Comparison of ENCODE assay signal across 10 cellular contexts in genomic region chr7:98802781-98803110, GRCh38.
DNase-seq lines count a peak whose midpoint lies in the region; ATAC-seq and TF ChIP-seq lines count a peak whose summit lies in the region.
"Had no signal": no experiment of that assay in that cellular context is flagged by ENCODE, and none has a peak within 500 bp of the region (broad histone marks: within the 10 kb centered on the region; RNA-seq: fewer than 3 reads in every experiment).

No MANE protein-coding gene starts in this region.

- H3K27me3 ChIP-seq in HCT116 (ENCODE audit: insufficient read depth, low read length) (no peaks in the 10 kb centered on the region), neural cell (ENCODE audit: insufficient read depth, low read depth, low read length) (no peaks in the 10 kb centered on the region), GM23338 (ENCODE audit: insufficient read depth) (no peaks in the 10 kb centered on the region), colonic mucosa (no peaks in the 10 kb centered on the region)
- H3K27me3 ChIP-seq: suprapubic skin had no signal

- DNase-seq in HCT116 (ENCODE audit: low read depth, low spot score), result no peak
- no peak for DNase-seq in GM23338 (ENCODE audit: low spot score)
- no peak for DNase-seq in NCI-H524 (lab: John Stamatoyannopoulos, UW)
- DNase-seq in NCI-H1105 (lab: John Stamatoyannopoulos, UW), result no peak
- no peak for DNase-seq in colonic mucosa

- H3K36me3 ChIP-seq in HCT116 (ENCODE audit: control insufficient read depth in 1 of 2, insufficient read depth in 2 of 2, low read length in 2 of 2) (no peaks in the 10 kb centered on the region), neural cell (ENCODE audit: insufficient read depth, low read length) (no peaks in the 10 kb centered on the region), GM23338 (ENCODE audit: insufficient read depth) (no peaks in the 10 kb centered on the region), colonic mucosa (no peaks in the 10 kb centered on the region)
- H3K36me3 ChIP-seq: suprapubic skin had no signal

- intact Hi-C loops in HCT116 (cut with micrococcal nuclease) (no loop called here), colonic mucosa (cut with DNase I) (no loop called here)

- H2AFZ ChIP-seq in HCT116 (ENCODE audit: low read depth, low read length, poor library complexity, severe bottlenecking) (no peak overlapping the region), neural cell (ENCODE audit: low read depth, low read length) (no peak overlapping the region), GM23338 (no peak overlapping the region)

- H3K27ac ChIP-seq in HCT116 (ENCODE audit: low read depth, low read length) (no peak overlapping the region), neural cell (ENCODE audit: low read length) (peak overlapping the region; percentile 80), GM23338 (ENCODE audit: low read depth) (no peak overlapping the region), colonic mucosa (no peak overlapping the region)
- H3K27ac ChIP-seq: suprapubic skin had no signal

- no TSS peak for BruUV-seq in HCT116 (replicated peaks; lab: Mats Ljungman, UMichigan)

- TF ChIP-seq POLR2A in HCT116 (IDR thresholded peaks at IDR 0.05; ENCODE audit: borderline replicate concordance, extremely low read depth, insufficient read depth, insufficient read length), result no peak

- TF ChIP-seq CTCF in HCT116 (IDR thresholded peaks at IDR 0.05 in 2 of 3, conservative IDR thresholded peaks at IDR 0.05 in 1 of 3; ENCODE audit: borderline replicate concordance in 1 of 3, insufficient read depth in 1 of 3, low read depth in 2 of 3, low read length in 2 of 3) (no peak), neural cell (IDR thresholded peaks at IDR 0.05; ENCODE audit: poor library complexity, severe bottlenecking) (no peak), GM23338 (conservative IDR thresholded peaks at IDR 0.05; ENCODE audit: low read depth in 2 of 2) (no peak), colonic mucosa (IDR thresholded peaks at IDR 0.05) (no peak)

- H3K4me3 ChIP-seq in HCT116 (replicated peaks in 1 of 2; ENCODE audit: low read depth in 1 of 2, low read length in 2 of 2) (no peak overlapping the region), neural cell (ENCODE audit: low read length) (peak overlapping the region; percentile 42), GM23338 (no peak overlapping the region), colonic mucosa (no peak overlapping the region)
- H3K4me3 ChIP-seq: suprapubic skin had no signal

- TF ChIP-seq RAD21 in HCT116 (IDR thresholded peaks at IDR 0.05; ENCODE audit: low read depth), result no peak
- no peak for TF ChIP-seq RAD21 in neural cell (conservative IDR thresholded peaks at IDR 0.05)

- POLR2A ChIA-PET in HCT116 (lab: Charles Lee), result interaction anchor here (0.5 kb wide), 1 partner anchor 402 kb away, joined by 4 read pairs; the partner anchor contains the start of gene BAIAP2L1

- H3K9ac ChIP-seq in HCT116 (ENCODE audit: low read length) (no peak overlapping the region), neural cell (ENCODE audit: low read length) (peak overlapping the region; percentile 57), colonic mucosa (ENCODE audit: low read depth in 2 of 2, low read length in 2 of 2) (no peak overlapping the region)

- H3K9me3 ChIP-seq in HCT116 (ENCODE audit: control insufficient read depth in 1 of 2, insufficient read depth in 1 of 2, low read depth in 1 of 2, low read length in 2 of 2) (no peaks in the 10 kb centered on the region), neural cell (ENCODE audit: low read length) (no peaks in the 10 kb centered on the region), colonic mucosa (no peaks in the 10 kb centered on the region)

- no peaks in the 10 kb centered on the region for H3K9me2 ChIP-seq in HCT116 (ENCODE audit: insufficient read depth)
- no peaks in the 10 kb centered on the region for H3K9me2 ChIP-seq in neural cell (ENCODE audit: insufficient read depth, low read length)
- no peaks in the 10 kb centered on the region for H3K9me2 ChIP-seq in GM23338 (ENCODE audit: insufficient read depth)

- no peaks in the 10 kb centered on the region for H3K79me2 ChIP-seq in HCT116 (ENCODE audit: insufficient read depth, low read length)
- no peaks in the 10 kb centered on the region for H3K79me2 ChIP-seq in neural cell (replicated peaks; ENCODE audit: insufficient read depth, low read length)
- no peaks in the 10 kb centered on the region for H3K79me2 ChIP-seq in GM23338 (replicated peaks; ENCODE audit: insufficient read depth)

- H3K4me1 Mint-ChIP-seq in GM23338, result peaks cover 4% of the 10 kb centered on the region; the same call in 2 of the 3 replicates

- CTCF ChIA-PET in HCT116 (lab: Charles Lee), result interaction anchor here (1.2 kb wide), 1 partner anchor 57 kb away, joined by 3 read pairs; no protein-coding TSS in a partner anchor

- H3K4me3 Mint-ChIP-seq in GM23338, result no peak overlapping the region

- H3K4me2 ChIP-seq in HCT116 (ENCODE audit: low read length), result peak overlapping the region; percentile 24; the same call in 1 of the 2 replicates
- no peak overlapping the region for H3K4me2 ChIP-seq in neural cell (ENCODE audit: low read length)
- H3K4me2 ChIP-seq in GM23338, result no peak overlapping the region

- RAD21 ChIA-PET in HCT116 (lab: Charles Lee; ENCODE audit: low non-redundant PET in 1 of 2, low total read pairs in 2 of 2, uncharacterized antibody in 2 of 2, unreplicated experiment in 2 of 2), result no interaction called here

- peaks cover 14% of the 10 kb centered on the region for H3K9me3 Mint-ChIP-seq in GM23338

- H3F3A ChIP-seq in neural cell (ENCODE audit: insufficient read depth, low read length, poor library complexity, severe bottlenecking) (no peaks in the 10 kb centered on the region), GM23338 (replicated peaks; ENCODE audit: low read depth) (no peaks in the 10 kb centered on the region)

- no peaks in the 10 kb centered on the region for H4K20me1 ChIP-seq in HCT116 (ENCODE audit: insufficient read depth)
- no peaks in the 10 kb centered on the region for H4K20me1 ChIP-seq in neural cell (ENCODE audit: insufficient read depth)
- no peaks in the 10 kb centered on the region for H4K20me1 ChIP-seq in GM23338 (replicated peaks; ENCODE audit: insufficient read depth)

- H3K36me3 Mint-ChIP-seq in GM23338 (ENCODE audit: low read depth), result no peaks in the 10 kb centered on the region; the same call in 2 of the 3 replicates

- no peak for TF ChIP-seq EP300 in neural cell (conservative IDR thresholded peaks at IDR 0.05; ENCODE audit: poor library complexity, severe bottlenecking)

- no peak overlapping the region for H3K27ac Mint-ChIP-seq in GM23338
- H3K27ac Mint-ChIP-seq: activated T-helper 2 cell treated with anti-CD3 and anti-CD28 coated beads, Interferon-gamma antibody, Interleukin-2, Interleukin-4, amounts not matched to agents 10 μg/mL and 5 μg/mL and 100 μg/mL, durations not matched to agents 14 hours and 24 hours and 36 hours had no signal

- H3K4me1 ChIP-seq in HCT116 (ENCODE audit: control insufficient read depth in 1 of 2, insufficient read depth in 2 of 2, low read length in 2 of 2) (peaks cover 6 to 15% of the 10 kb centered on the region in 2 experiments; a peak in 3 of 4 replicates), GM23338 (ENCODE audit: insufficient read depth) (no peaks in the 10 kb centered on the region), colonic mucosa (no peaks in the 10 kb centered on the region)
- H3K4me1 ChIP-seq: suprapubic skin had no signal

- H3K27me3 Mint-ChIP-seq in GM23338 (ENCODE audit: insufficient read depth, low read depth, poor library complexity), result peaks cover 5% of the 10 kb centered on the region

- peak; percentile 27 for ATAC-seq in GM19025 (IDR thresholded peaks at IDR 0.05; ENCODE audit: low read depth, unreplicated experiment)
- no peak for ATAC-seq in HCT116
- ATAC-seq in HG03354 (IDR thresholded peaks at IDR 0.05; ENCODE audit: poor library complexity, severe bottlenecking, unreplicated experiment), result peak; percentile 33
- ATAC-seq in GM23338, result no peak

TF ChIP-seq in HCT116, 20 proteins besides CTCF, POLR2A, EP300 and RAD21:
- TF ChIP-seq ZNF274 (IDR thresholded peaks at IDR 0.05; ENCODE audit: low read depth, low read length) (no peak), JUND (IDR thresholded peaks at IDR 0.05) (no peak), EZH2phosphoT487 (IDR thresholded peaks at IDR 0.05; ENCODE audit: borderline replicate concordance) (no peak), SIN3A (IDR thresholded peaks at IDR 0.05; ENCODE audit: low read depth) (no peak), TCF7L2 (IDR thresholded peaks at IDR 0.05; ENCODE audit: borderline replicate concordance, extremely low read depth, insufficient read depth, insufficient read length) (no peak)
TF ChIP-seq in HCT116: peak in this region for 0.

TF ChIP-seq in neural cell, 6 proteins besides CTCF, POLR2A, EP300 and RAD21 (continues in another document):
- no peak for TF ChIP-seq SMC3 (conservative IDR thresholded peaks at IDR 0.05; ENCODE audit: poor library complexity)

TF ChIP-seq in GM23338, 12 proteins besides CTCF, POLR2A, EP300 and RAD21 (continues in another document):
- TF ChIP-seq REST (IDR thresholded peaks at IDR 0.05; ENCODE audit: unreplicated experiment), result no peak
- no peak for TF ChIP-seq JUNB (IDR thresholded peaks at IDR 0.05; ENCODE audit: unreplicated experiment)
- no peak for TF ChIP-seq NANOG (IDR thresholded peaks at IDR 0.05; ENCODE audit: borderline replicate concordance)

Comparison
In these comparisons a context has a peak if more than half of its experiments do, and no peak if none do; other contexts are left out.
1. ATAC-seq: peak in GM19025 (single experiment) and HG03354 (single experiment); none in HCT116 (single experiment) and GM23338 (single experiment).